ENCODE assay signal across 12 cellular contexts in the genomic region with DNA sequence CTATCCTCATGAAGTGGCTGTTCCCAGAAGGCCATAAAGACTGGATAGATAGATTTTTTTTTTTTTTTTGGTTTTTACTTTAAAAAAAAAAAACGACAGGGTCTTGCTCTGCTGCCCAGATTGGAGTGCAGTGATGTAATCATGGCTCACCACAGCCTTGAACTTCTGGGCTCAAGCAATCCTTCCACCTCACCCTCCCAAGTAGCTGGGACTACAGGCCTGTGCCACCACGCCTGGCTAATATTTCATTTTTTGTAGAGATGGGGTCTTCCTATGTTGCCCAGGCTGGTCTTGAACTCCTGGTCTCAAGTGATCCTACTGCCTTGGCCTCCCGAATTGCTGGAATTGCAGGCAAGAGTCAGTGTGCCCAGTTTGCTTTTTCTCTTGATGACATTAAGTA.
DNase-seq lines count a peak whose midpoint lies in the region; ATAC-seq and TF ChIP-seq lines count a peak whose summit lies in the region.
"Had no signal": no experiment of that assay in that cellular context is flagged by ENCODE, and none has a peak within 500 bp of the region (broad histone marks: within the 10 kb centered on the region; RNA-seq: fewer than 3 reads in every experiment).

No MANE protein-coding gene starts in this region.

- H3K27ac Mint-ChIP-seq in GM23338 = no peak overlapping the region
- peak overlapping the region; percentile 93 for H3K27ac Mint-ChIP-seq in activated T-helper 1 cell treated with anti-CD3 and anti-CD28 coated beads, Interleukin-12 subunit alpha, Interleukin-12 subunit beta, Interleukin-2, Interleukin-4 antibody, amounts not matched to agents 30 ng/mL and 10 ng/mL and 1 ng/mL, durations not matched to agents 14 hours and 24 hours and 36 hours
- H3K27ac Mint-ChIP-seq in naive thymus-derived CD4-positive, alpha-beta T cell = peak overlapping the region; percentile 96 to 100 (median 99)

- H3K27ac ChIP-seq in BLaER1 (peak overlapping the region; percentile 92), GM23338 (ENCODE audit: low read depth) (peak overlapping the region; percentile 22; the same call in 1 of the 2 replicates)
- peak overlapping the region; percentile 70 for H3K27ac ChIP-seq in naive thymus-derived CD4-positive, alpha-beta T cell (ENCODE audit: low read depth, low read length)
- H3K27ac ChIP-seq: KMS-11 had no signal

- H3K36me3 Mint-ChIP-seq in GM23338 (ENCODE audit: low read depth) = no peaks in the 10 kb centered on the region
- peaks cover 13% of the 10 kb centered on the region for H3K36me3 Mint-ChIP-seq in activated T-helper 1 cell treated with anti-CD3 and anti-CD28 coated beads, Interleukin-12 subunit alpha, Interleukin-12 subunit beta, Interleukin-2, Interleukin-4 antibody, amounts not matched to agents 30 ng/mL and 10 ng/mL and 1 ng/mL, durations not matched to agents 14 hours and 24 hours and 36 hours (ENCODE audit: low read depth)
- H3K36me3 Mint-ChIP-seq in naive thymus-derived CD4-positive, alpha-beta T cell = peaks cover 0 to 34% (median 0%) of the 10 kb centered on the region in 5 donors
- H3K36me3 Mint-ChIP-seq: brain had no signal

- POLR2A ChIA-PET in naive thymus-derived CD4-positive, alpha-beta T cell (lab: Charles Lee) = interaction anchor here (1.1 to 5.0 kb wide), 9 partner anchors 10 to 162 kb away, joined by 3 to 57 read pairs (median 4); no protein-coding TSS in a partner anchor

- no peaks in the 10 kb centered on the region for H3K27me3 ChIP-seq in BLaER1
- no peaks in the 10 kb centered on the region for H3K27me3 ChIP-seq in GM23338 (ENCODE audit: insufficient read depth)
- H3K27me3 ChIP-seq in naive thymus-derived CD4-positive, alpha-beta T cell (ENCODE audit: control insufficient read depth in 2 of 2, insufficient read depth in 2 of 2, low read length in 2 of 2) = no peaks in the 10 kb centered on the region
- H3K27me3 ChIP-seq: pancreas had no signal

- no peak for ATAC-seq in GM23338
- no peak for ATAC-seq in naive thymus-derived CD4-positive, alpha-beta T cell
- ATAC-seq in GM21367 (IDR thresholded peaks at IDR 0.05; ENCODE audit: unreplicated experiment) = no peak
- ATAC-seq: pancreas had no signal

- H3K9me3 Mint-ChIP-seq in GM23338 = no peaks in the 10 kb centered on the region
- H3K9me3 Mint-ChIP-seq in activated T-helper 1 cell treated with anti-CD3 and anti-CD28 coated beads, Interleukin-12 subunit alpha, Interleukin-12 subunit beta, Interleukin-2, Interleukin-4 antibody, amounts not matched to agents 30 ng/mL and 10 ng/mL and 1 ng/mL, durations not matched to agents 14 hours and 24 hours and 36 hours = peaks cover 3% of the 10 kb centered on the region
- peaks cover 0 to 9% (median 0%) of the 10 kb centered on the region in 11 donors for H3K9me3 Mint-ChIP-seq in naive thymus-derived CD4-positive, alpha-beta T cell

- no peak overlapping the region for H3K4me3 Mint-ChIP-seq in GM23338
- H3K4me3 Mint-ChIP-seq in activated T-helper 1 cell treated with anti-CD3 and anti-CD28 coated beads, Interleukin-12 subunit alpha, Interleukin-12 subunit beta, Interleukin-2, Interleukin-4 antibody, amounts not matched to agents 30 ng/mL and 10 ng/mL and 1 ng/mL, durations not matched to agents 14 hours and 24 hours and 36 hours = peak overlapping the region; percentile 83
- H3K4me3 Mint-ChIP-seq in naive thymus-derived CD4-positive, alpha-beta T cell = peak overlapping the region; percentile 77 to 96 (median 92)

- H3K36me3 ChIP-seq in BLaER1 = peaks cover under 1% of the 10 kb centered on the region; the same call in 1 of the 2 replicates
- no peaks in the 10 kb centered on the region for H3K36me3 ChIP-seq in GM23338 (ENCODE audit: insufficient read depth)
- H3K36me3 ChIP-seq in naive thymus-derived CD4-positive, alpha-beta T cell (ENCODE audit: control insufficient read depth in 2 of 3, insufficient read depth in 3 of 3, low read length in 3 of 3) = no peaks in the 10 kb centered on the region
- H3K36me3 ChIP-seq: pancreas had no signal

- H3K4me3 ChIP-seq in BLaER1 = peak overlapping the region; percentile 60; the same call in 1 of the 2 replicates
- no peak overlapping the region for H3K4me3 ChIP-seq in GM23338
- H3K4me3 ChIP-seq in naive thymus-derived CD4-positive, alpha-beta T cell (ENCODE audit: low read length) = peak overlapping the region; percentile 65
- H3K4me3 ChIP-seq: pancreas had no signal

- H3K9me2 ChIP-seq in GM23338 (ENCODE audit: insufficient read depth) = 0 out of 2 replicates have a peak, but pooled peaks cover 4% of the 10 kb centered on the region

- intact Hi-C loops in activated T-helper 1 cell treated with anti-CD3 and anti-CD28 coated beads, Interleukin-12 subunit alpha, Interleukin-12 subunit beta, Interleukin-2, Interleukin-4 antibody, amounts not matched to agents 30 ng/mL and 10 ng/mL and 1 ng/mL, durations not matched to agents 14 hours and 24 hours and 36 hours (cut with micrococcal nuclease) = loop anchor here (2.0 kb wide), 1 partner anchor 102 kb away; a partner anchor contains a TSS
- intact Hi-C loops in naive thymus-derived CD4-positive, alpha-beta T cell (cut with micrococcal nuclease) = loop anchor here (2.0 to 10.0 kb wide), 9 partner anchors 16 to 1699 kb away; a partner anchor contains a TSS

- CTCF ChIA-PET in naive thymus-derived CD4-positive, alpha-beta T cell (lab: Charles Lee) = interaction anchor here (0.7 to 2.3 kb wide), 3 partner anchors 8 to 321 kb away, joined by 3 to 9 read pairs (median 6); no protein-coding TSS in a partner anchor

- DNase-seq in GM23338 (ENCODE audit: low spot score) (no peak), DMS 273 treated with DMSO at 0.1 percent for 48 hours (lab: John Stamatoyannopoulos, UW) (no peak), NCI-H2081 treated with DMSO at 0.1 percent for 48 hours (lab: John Stamatoyannopoulos, UW) (no peak)
- DNase-seq in activated T-helper 1 cell treated with anti-CD3 and anti-CD28 coated beads, Interleukin-12 subunit alpha, Interleukin-12 subunit beta, Interleukin-2, Interleukin-4 antibody, amounts not matched to agents 30 ng/mL and 10 ng/mL and 1 ng/mL, durations not matched to agents 14 hours and 24 hours and 36 hours (ENCODE audit: low spot score) = no peak
- DNase-seq in naive thymus-derived CD4-positive, alpha-beta T cell = no peak
- no peak for DNase-seq in stimulated activated CD4-positive, alpha-beta T cell treated with anti-CD3 and anti-CD28 coated beads, Interleukin-1b, Interleukin-23, amount 100 ng/mL, for 48 hours
- DNase-seq: NCI-H1694, pancreas had no signal

- H3K4me1 Mint-ChIP-seq in GM23338 = peaks cover 72% of the 10 kb centered on the region
- H3K4me1 Mint-ChIP-seq in activated T-helper 1 cell treated with anti-CD3 and anti-CD28 coated beads, Interleukin-12 subunit alpha, Interleukin-12 subunit beta, Interleukin-2, Interleukin-4 antibody, amounts not matched to agents 30 ng/mL and 10 ng/mL and 1 ng/mL, durations not matched to agents 14 hours and 24 hours and 36 hours (ENCODE audit: low read depth) = peaks cover 87% of the 10 kb centered on the region
- H3K4me1 Mint-ChIP-seq in naive thymus-derived CD4-positive, alpha-beta T cell = peaks cover 65 to 99% (median 93%) of the 10 kb centered on the region in 7 donors

- TF ChIP-seq CTCF in GM23338 (conservative IDR thresholded peaks at IDR 0.05; ENCODE audit: low read depth in 2 of 2) = no peak

- H3K4me2 ChIP-seq in BLaER1 (peak overlapping the region; percentile 92), GM23338 (peak overlapping the region; percentile 28; the same call in 1 of the 2 replicates)
- H3K4me2 ChIP-seq: KMS-11 had no signal

- H3K4me1 ChIP-seq in BLaER1 = peaks cover 96% of the 10 kb centered on the region
- H3K4me1 ChIP-seq in GM23338 (ENCODE audit: insufficient read depth) = peaks cover 55% of the 10 kb centered on the region
- H3K4me1 ChIP-seq in naive thymus-derived CD4-positive, alpha-beta T cell (ENCODE audit: control insufficient read depth in 2 of 2, insufficient read depth in 2 of 2, low read length in 2 of 2) = peaks cover 81 to 89% of the 10 kb centered on the region in 2 donors

- H2AFZ ChIP-seq in GM23338 = no peak overlapping the region

- 0 out of 2 replicates have a peak, but pooled peaks cover 2% of the 10 kb centered on the region for H3F3A ChIP-seq in GM23338 (replicated peaks; ENCODE audit: low read depth)

- no peaks in the 10 kb centered on the region for H3K9me3 ChIP-seq in BLaER1
- no peaks in the 10 kb centered on the region for H3K9me3 ChIP-seq in naive thymus-derived CD4-positive, alpha-beta T cell (ENCODE audit: control insufficient read depth in 2 of 3, low read length in 3 of 3)
- H3K9me3 ChIP-seq: pancreas had no signal

- peaks cover 8% of the 10 kb centered on the region for H3K27me3 Mint-ChIP-seq in GM23338 (ENCODE audit: insufficient read depth, low read depth, poor library complexity)
- H3K27me3 Mint-ChIP-seq in activated T-helper 1 cell treated with anti-CD3 and anti-CD28 coated beads, Interleukin-12 subunit alpha, Interleukin-12 subunit beta, Interleukin-2, Interleukin-4 antibody, amounts not matched to agents 30 ng/mL and 10 ng/mL and 1 ng/mL, durations not matched to agents 14 hours and 24 hours and 36 hours (ENCODE audit: insufficient read depth) = no peaks in the 10 kb centered on the region
- H3K27me3 Mint-ChIP-seq in naive thymus-derived CD4-positive, alpha-beta T cell = no peaks in the 10 kb centered on the region

- H4K20me1 ChIP-seq in BLaER1 (peaks cover 17% of the 10 kb centered on the region; the same call in 1 of the 2 replicates), GM23338 (replicated peaks; ENCODE audit: insufficient read depth) (no peaks in the 10 kb centered on the region)

- peak overlapping the region; percentile 36 for H3K9ac ChIP-seq in BLaER1
- H3K9ac ChIP-seq: KMS-11 had no signal

- H3K79me2 ChIP-seq in GM23338 (replicated peaks; ENCODE audit: insufficient read depth) = peaks cover 70% of the 10 kb centered on the region

TF ChIP-seq in GM23338, 12 proteins besides CTCF, POLR2A, EP300 and RAD21 (continues in another document):
- TF ChIP-seq STAT1 (IDR thresholded peaks at IDR 0.05; ENCODE audit: unreplicated experiment) (no peak), CREB1 (CRISPR knock-in tag; IDR thresholded peaks at IDR 0.05; ENCODE audit: low read depth) (no peak)

Comparison
In these comparisons a context has a peak if more than half of its experiments do, and no peak if none do; other contexts are left out.
1. H3K27ac ChIP-seq: peak in every context shown above with its lines; median percentile 92 in BLaER1; 70 in naive thymus-derived CD4-positive, alpha-beta T cell; 22 in GM23338.